Comparison of ENCODE assay signal across 8 cellular contexts in genomic region chrX:17788439-17788838, GRCh38. TPM values are rescaled to one million over a fixed set of nuclear protein-coding genes. Genes with fewer than 3 reads are reported as not detected.
DNase-seq lines count a peak whose midpoint lies in the region; ATAC-seq and TF ChIP-seq lines count a peak whose summit lies in the region.

No MANE protein-coding gene starts in this region.

- H3K9ac ChIP-seq in SK-N-MC (ENCODE audit: insufficient read length): no peak overlapping the region

- TF ChIP-seq CTCF in ascending aorta (IDR thresholded peaks at IDR 0.05): peak; percentile 52 to 81 (median 74)

- DNase-seq in DMS114 treated with DMSO at 0.1 percent for 48 hours (lab: John Stamatoyannopoulos, UW; ENCODE audit: unreplicated experiment) (peak; percentile 2), HK-2 (ENCODE audit: unreplicated experiment) (peak; percentile 45), SK-N-MC (ENCODE audit: low read depth, low spot score) (peak; percentile 3), ascending aorta (ENCODE audit: low spot score in 2 of 2) (no peak), iPS-NIHi11 (ENCODE audit: low spot score) (peak; percentile 67)
- DNase-seq in stimulated activated CD4-positive, alpha-beta T cell treated with anti-CD3 and anti-CD28 coated beads, Interleukin-2, amount 100 ng/mL, for 4 hours (ENCODE audit: low read depth): peak; percentile 29

- H3K36me3 ChIP-seq in SK-N-MC (ENCODE audit: insufficient read depth, low read length): no peaks in the 10 kb centered on the region
- no peaks in the 10 kb centered on the region for H3K36me3 ChIP-seq in ascending aorta

- intact Hi-C loops in ascending aorta (cut with DNase I): no loop called here

- H3K27me3 ChIP-seq in ascending aorta: no peaks in the 10 kb centered on the region

- ATAC-seq in HG02798 (IDR thresholded peaks at IDR 0.05; ENCODE audit: poor library complexity, unreplicated experiment) (no peak), HG03045 (IDR thresholded peaks at IDR 0.05; ENCODE audit: unreplicated experiment) (no peak)

- H3K27ac ChIP-seq in SK-N-MC: no peak overlapping the region
- H3K27ac ChIP-seq in ascending aorta: no peak overlapping the region

- no peak overlapping the region for H3K4me3 ChIP-seq in SK-N-MC
- no peak overlapping the region for H3K4me3 ChIP-seq in ascending aorta

- H3K9me3 ChIP-seq in SK-N-MC (ENCODE audit: low read depth, low read length): no peaks in the 10 kb centered on the region
- H3K9me3 ChIP-seq in ascending aorta: no peaks in the 10 kb centered on the region

- no peaks in the 10 kb centered on the region for H3K4me1 ChIP-seq in ascending aorta

RNA-seq across cellular contexts. Expression of gene SCML1, which starts 51.1 kb away (rescaled TPM):
- total RNA-seq in ascending aorta: 5.7 TPM

Comparison
In these comparisons a context has a peak if more than half of its experiments do, and no peak if none do; other contexts are left out.
1. DNase-seq: peak in DMS114 treated with DMSO at 0.1 percent for 48 hours (single experiment), HK-2 (single experiment), SK-N-MC (single experiment), iPS-NIHi11 (single experiment) and stimulated activated CD4-positive, alpha-beta T cell treated with anti-CD3 and anti-CD28 coated beads, Interleukin-2, amount 100 ng/mL, for 4 hours (single experiment); none in ascending aorta (0 of 2).